Comparison of ENCODE assay signal across 18 cellular contexts in genomic region chr12:109475121-109475520, GRCh38. TPM values are rescaled to one million over a fixed set of nuclear protein-coding genes. Genes with fewer than 3 reads are reported as not detected.
DNase-seq lines count a peak whose midpoint lies in the region; ATAC-seq, FAIRE-seq and TF ChIP-seq lines count a peak whose summit lies in the region.
"Had no signal": no experiment of that assay in that cellular context is flagged by ENCODE, and none has a peak within 500 bp of the region (broad histone marks: within the 10 kb centered on the region; RNA-seq: fewer than 3 reads in every experiment).

No MANE protein-coding gene starts in this region.

- H3K4me1 Mint-ChIP-seq in endothelial cell (ENCODE audit: unreplicated experiment) = peaks cover 61% of the 10 kb centered on the region
- peaks cover 40% of the 10 kb centered on the region for H3K4me1 Mint-ChIP-seq in neural crest cell

- H3K36me3 ChIP-seq in HUES48 (ENCODE audit: control insufficient read depth, insufficient read depth, low read length) = peaks cover 19% of the 10 kb centered on the region
- no peaks in the 10 kb centered on the region for H3K36me3 ChIP-seq in vagina
- no peaks in the 10 kb centered on the region for H3K36me3 ChIP-seq in pancreas
- H3K36me3 ChIP-seq: BE2C, prostate gland had no signal

- H3K27me3 Mint-ChIP-seq in endothelial cell (ENCODE audit: unreplicated experiment) (peaks cover 10% of the 10 kb centered on the region), neural crest cell (ENCODE audit: low read depth) (no peaks in the 10 kb centered on the region)

- no peak for ATAC-seq in HG03139 (IDR thresholded peaks at IDR 0.05; ENCODE audit: unreplicated experiment)
- ATAC-seq in pancreas = no peak

- H3K27ac Mint-ChIP-seq in endothelial cell (ENCODE audit: unreplicated experiment) (peak overlapping the region; percentile 57), neural crest cell (ENCODE audit: unreplicated experiment) (no peak overlapping the region)

- H3K27ac ChIP-seq in HUES48 (ENCODE audit: low read depth, low read length) (no peak overlapping the region), vagina (no peak overlapping the region), pancreas (no peak overlapping the region)
- H3K27ac ChIP-seq: HL-60 had no signal

- FAIRE-seq in pancreas (lab: Jason Lieb, UNC) = no peak
- FAIRE-seq: colon, urothelium cell line had no signal

- no peak for DNase-seq in AG10803 (ENCODE audit: low read depth)
- DNase-seq in endothelial cell (ENCODE audit: low spot score) = no peak
- no peak for DNase-seq in neural crest cell (ENCODE audit: low read depth, low spot score)
- DNase-seq in vagina (ENCODE audit: extremely low spot score in 2 of 2) = no peak
- no peak for DNase-seq in pancreas
- DNase-seq in stimulated activated CD4-positive, alpha-beta T cell treated with anti-CD3 and anti-CD28 coated beads, Interleukin-4, amount 100 ng/mL, for 24 hours = no peak
- DNase-seq: BE2C; esophagus squamous epithelium; mesendoderm; MM.1S; stimulated activated CD8-positive, alpha-beta memory T cell treated with anti-CD3 and anti-CD28 coated beads, Interleukin-4, amount 100 ng/mL, for 48 hours had no signal

- peak overlapping the region; percentile 99 for H3K4me3 ChIP-seq in AG10803 (ENCODE audit: low read length)
- peak overlapping the region; percentile 86; the same call in 1 of the 2 replicates for H3K4me3 ChIP-seq in HUES48 (ENCODE audit: low read depth, low read length)
- H3K4me3 ChIP-seq in vagina = peak overlapping the region in 1 of 2 donors; percentile 61
- H3K4me3 ChIP-seq in pancreas = no peak overlapping the region

- peaks cover 16% of the 10 kb centered on the region for H3K4me1 ChIP-seq in HUES48 (ENCODE audit: control insufficient read depth, insufficient read depth, low read length)
- peaks cover 69% of the 10 kb centered on the region for H3K4me1 ChIP-seq in vagina
- H3K4me1 ChIP-seq in pancreas = peaks cover 0 to 16% (median 7%) of the 10 kb centered on the region in 3 donors
- H3K4me1 ChIP-seq: BE2C had no signal

- H3K9me3 ChIP-seq in HUES48 (ENCODE audit: control insufficient read depth, insufficient read depth, low read length) (no peaks in the 10 kb centered on the region), vagina (no peaks in the 10 kb centered on the region), pancreas (no peaks in the 10 kb centered on the region)
- H3K9me3 ChIP-seq: BE2C, esophagus squamous epithelium, HAP-1, prostate gland had no signal

- WGBS in pancreas, 2 donors = 84 to 91% methylated on average over 7 of the region's 7 CpGs

- no peak for TF ChIP-seq POLR2A in vagina (IDR thresholded peaks at IDR 0.05)

- H3K9ac ChIP-seq in HUES48 (ENCODE audit: low read depth, low read length) = no peak overlapping the region

- H3K27me3 ChIP-seq in HUES48 (ENCODE audit: control insufficient read depth, insufficient read depth, low read length) (no peaks in the 10 kb centered on the region), vagina (no peaks in the 10 kb centered on the region), pancreas (no peaks in the 10 kb centered on the region)
- H3K27me3 ChIP-seq: BE2C, esophagus squamous epithelium had no signal

- H3K9me3 Mint-ChIP-seq in endothelial cell (ENCODE audit: unreplicated experiment) (no peaks in the 10 kb centered on the region), neural crest cell (no peaks in the 10 kb centered on the region)

- intact Hi-C loops in vagina (cut with DNase I) = no loop called here
- intact Hi-C loops in pancreas (cut with DNase I) = no loop called here

- peak overlapping the region; percentile 100 for H3K4me3 Mint-ChIP-seq in endothelial cell (ENCODE audit: unreplicated experiment)
- peak overlapping the region; percentile 100 for H3K4me3 Mint-ChIP-seq in neural crest cell

- TF ChIP-seq CTCF in AG10803 (conservative IDR thresholded peaks at IDR 0.05; ENCODE audit: low read length) = no peak
- TF ChIP-seq CTCF in endothelial cell (IDR thresholded peaks at IDR 0.05; ENCODE audit: unreplicated experiment) = no peak
- no peak for TF ChIP-seq CTCF in neural crest cell (conservative IDR thresholded peaks at IDR 0.05)
- TF ChIP-seq CTCF in vagina (IDR thresholded peaks at IDR 0.05) = no peak
- no peak for TF ChIP-seq CTCF in pancreas (IDR thresholded peaks at IDR 0.05)

- peaks cover 17% of the 10 kb centered on the region for H3K36me3 Mint-ChIP-seq in endothelial cell (ENCODE audit: low read depth, unreplicated experiment)
- no peaks in the 10 kb centered on the region for H3K36me3 Mint-ChIP-seq in neural crest cell (ENCODE audit: low read depth)

RNA-seq across cellular contexts. Expression of gene KCTD10, which starts 2.0 kb away (rescaled TPM):
- total RNA-seq in endothelial cell (ENCODE audit: unreplicated experiment) (128 TPM), neural crest cell (58.4 and 66.4 TPM in 2 replicates), vagina (86.2 TPM), pancreas (10 to 100 TPM in 4 of 6 donors, 1 to 10 TPM in 2; 6.7 to 16.7 (median 10.7) TPM)
- polyA plus RNA-seq in pancreas = 10 to 100 TPM in 1 of 2 donors, 1 to 10 TPM in 1; 9.6 to 12.5 TPM

RNA-seq across cellular contexts. Expression of gene UBE3B, which starts 2.3 kb away (rescaled TPM):
- 44.3 TPM for total RNA-seq in endothelial cell (ENCODE audit: unreplicated experiment)
- 35.9 and 38.7 TPM in 2 replicates for total RNA-seq in neural crest cell
- total RNA-seq in vagina = 32.2 TPM
- 10 to 100 TPM; 10.9 to 25.6 (median 15.1) TPM for total RNA-seq in pancreas
- 10 to 100 TPM in 1 of 2 donors, 1 to 10 TPM in 1; 9.8 to 12.6 TPM for polyA plus RNA-seq in pancreas

Comparison
In these comparisons a context has a peak if more than half of its experiments do, and no peak if none do; other contexts are left out.
1. H3K4me3 ChIP-seq: peak in AG10803 (single experiment) and HUES48 (single experiment); none in pancreas (0 of 4).